Comparison of ENCODE assay signal across 19 cellular contexts in genomic region chr4:42646013-42646784, GRCh38. TPM values are rescaled to one million over a fixed set of nuclear protein-coding genes. Genes with fewer than 3 reads are reported as not detected.
DNase-seq lines count a peak whose midpoint lies in the region; ATAC-seq and TF ChIP-seq lines count a peak whose summit lies in the region.
"Had no signal": no experiment of that assay in that cellular context is flagged by ENCODE, and none has a peak within 500 bp of the region (broad histone marks: within the 10 kb centered on the region; RNA-seq: fewer than 3 reads in every experiment).

No MANE protein-coding gene starts in this region.

- ATAC-seq in stimulated activated naive CD8-positive, alpha-beta T cell treated with anti-CD3 and anti-CD28 coated beads, Interleukin-15, amount 100 ng/mL, for 72 hours = no peak
- no peak for ATAC-seq in stimulated activated naive CD8-positive, alpha-beta T cell treated with anti-CD3 and anti-CD28 coated beads, Interleukin-15, Interleukin-2, amounts not matched to agents 100 U/mL and 50 U/mL, for 24 hours
- ATAC-seq in T-helper 17 cell = no peak
- ATAC-seq: sciatic nerve had no signal

- no peaks in the 10 kb centered on the region for H3K27me3 Mint-ChIP-seq in stimulated activated naive CD8-positive, alpha-beta T cell treated with anti-CD3 and anti-CD28 coated beads, Interleukin-15, amount 100 ng/mL, for 72 hours
- H3K27me3 Mint-ChIP-seq in T-helper 17 cell = no peaks in the 10 kb centered on the region
- H3K27me3 Mint-ChIP-seq: CD4-positive, alpha-beta T cell had no signal

- peak overlapping the region; percentile 43 to 58 for H3K4me3 Mint-ChIP-seq in stimulated activated naive CD8-positive, alpha-beta T cell treated with anti-CD3 and anti-CD28 coated beads, Interleukin-15, amount 100 ng/mL, for 72 hours
- H3K4me3 Mint-ChIP-seq in T-helper 17 cell = no peak overlapping the region
- H3K4me3 Mint-ChIP-seq: CD4-positive, alpha-beta T cell had no signal

- DNase-seq in stimulated activated naive CD8-positive, alpha-beta T cell treated with anti-CD3 and anti-CD28 coated beads, Interleukin-15, amount 100 ng/mL, for 72 hours = no peak
- DNase-seq in stimulated activated naive CD8-positive, alpha-beta T cell treated with anti-CD3 and anti-CD28 coated beads, Interleukin-15, Interleukin-2, amounts not matched to agents 100 U/mL and 50 U/mL, for 24 hours = no peak
- DNase-seq in T-helper 17 cell (no peak), medulla oblongata (ENCODE audit: extremely low spot score) (peak; percentile 57), NCI-H524 treated with DMSO at 0.1 percent for 48 hours (lab: John Stamatoyannopoulos, UW) (no peak), NCI-H2029 (lab: John Stamatoyannopoulos, UW) (no peak), coronary artery (ENCODE audit: low spot score) (no peak)
- DNase-seq in stimulated activated CD4-positive, alpha-beta T cell treated with anti-CD3 and anti-CD28 coated beads, Interleukin-12 subunit alpha, Interleukin-12 subunit beta, amount 100 ng/mL, for 4 hours = no peak
- DNase-seq: activated effector memory CD4-positive, alpha-beta T cell treated with anti-CD3 and anti-CD28 coated beads, Interleukin-2, amount 50 U/mL, for 16 hours; CD4-positive, alpha-beta T cell; DMS53; esophagus squamous epithelium; IMR-90; NCI-H1694 treated with DMSO at 0.1 percent for 48 hours; NCI-H82; stimulated activated CD4-positive, alpha-beta T cell treated with anti-CD3 and anti-CD28 coated beads, Interleukin-2, amount 100 ng/mL, for 24 hours had no signal

- H3K4me3 ChIP-seq in coronary artery = no peak overlapping the region
- H3K4me3 ChIP-seq: cardiac muscle cell, esophagus squamous epithelium, SK-N-MC had no signal

- H3K27ac ChIP-seq in coronary artery = no peak overlapping the region
- H3K27ac ChIP-seq: cardiac muscle cell, esophagus squamous epithelium, SK-N-MC had no signal

- peaks cover 4 to 6% of the 10 kb centered on the region in 2 donors for H3K9me3 Mint-ChIP-seq in stimulated activated naive CD8-positive, alpha-beta T cell treated with anti-CD3 and anti-CD28 coated beads, Interleukin-15, amount 100 ng/mL, for 72 hours

- H3K4me1 Mint-ChIP-seq in stimulated activated naive CD8-positive, alpha-beta T cell treated with anti-CD3 and anti-CD28 coated beads, Interleukin-15, amount 100 ng/mL, for 72 hours = peaks cover 60% of the 10 kb centered on the region
- H3K4me1 Mint-ChIP-seq in T-helper 17 cell = peaks cover 38% of the 10 kb centered on the region

- no peak for TF ChIP-seq CTCF in coronary artery (IDR thresholded peaks at IDR 0.05)

- H3K9me3 ChIP-seq in T-helper 17 cell (ENCODE audit: control insufficient read depth, low read length, poor library complexity, severe bottlenecking) = no peaks in the 10 kb centered on the region
- H3K9me3 ChIP-seq: esophagus squamous epithelium had no signal

- peaks cover 2% of the 10 kb centered on the region for H3K36me3 Mint-ChIP-seq in T-helper 17 cell (ENCODE audit: low read depth)

- peak overlapping the region in 1 of 2 donors; percentile 60 for H3K27ac Mint-ChIP-seq in stimulated activated naive CD8-positive, alpha-beta T cell treated with anti-CD3 and anti-CD28 coated beads, Interleukin-15, amount 100 ng/mL, for 72 hours
- peak overlapping the region; percentile 67 for H3K27ac Mint-ChIP-seq in T-helper 17 cell
- H3K27ac Mint-ChIP-seq: CD4-positive, alpha-beta T cell had no signal

RNA-seq across cellular contexts. Expression of gene ATP8A1, which starts 10.7 kb away (rescaled TPM):
- 10 to 100 TPM; 43.3 to 59.2 TPM for total RNA-seq in T-helper 17 cell
